20 cellular contexts compared by ENCODE assay signal in the genomic region with DNA sequence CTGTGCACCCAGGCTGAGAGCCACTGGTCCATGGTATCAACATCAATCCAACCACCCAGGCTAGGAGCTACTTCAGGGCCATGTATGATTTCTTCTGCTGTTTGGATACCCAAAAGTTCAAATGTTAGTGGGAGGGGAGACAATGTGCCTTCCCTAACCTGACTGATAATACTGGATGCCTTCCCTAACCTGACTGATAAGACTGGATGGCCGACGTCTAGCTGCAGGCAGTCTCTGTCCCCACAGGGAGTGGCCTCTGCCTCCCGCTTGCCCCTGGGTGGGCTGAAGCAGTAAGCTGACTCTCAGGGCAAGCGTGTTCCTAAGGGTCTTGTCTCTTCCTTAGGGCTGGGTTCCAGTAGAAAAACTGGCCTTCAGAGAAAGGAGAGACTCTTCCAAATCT.
DNase-seq lines count a peak whose midpoint lies in the region; ATAC-seq and TF ChIP-seq lines count a peak whose summit lies in the region.
"Had no signal": no experiment of that assay in that cellular context is flagged by ENCODE, and none has a peak within 500 bp of the region (broad histone marks: within the 10 kb centered on the region; RNA-seq: fewer than 3 reads in every experiment).

No MANE protein-coding gene starts in this region.

- no peak overlapping the region for H2BK5ac ChIP-seq in neuronal stem cell (ENCODE audit: low read length)

- no peaks in the 10 kb centered on the region for H3K27me3 ChIP-seq in Caco-2 (replicated peaks; ENCODE audit: control insufficient read depth, insufficient read depth, low read length)
- no peaks in the 10 kb centered on the region for H3K27me3 ChIP-seq in neuronal stem cell (ENCODE audit: control insufficient read depth in 3 of 3, insufficient read depth in 3 of 3, low read depth in 1 of 3, low read length in 3 of 3)
- H3K27me3 ChIP-seq: BLaER1 had no signal

- H3K14ac ChIP-seq in neuronal stem cell (ENCODE audit: low read length), result no peak overlapping the region

- no peak overlapping the region for H4K91ac ChIP-seq in neuronal stem cell (ENCODE audit: low read depth, low read length, poor library complexity)

- H3K4me3 ChIP-seq in Caco-2 (ENCODE audit: low read depth, low read length) (no peak overlapping the region), neuronal stem cell (ENCODE audit: low read length in 2 of 2) (no peak overlapping the region)
- H3K4me3 ChIP-seq: BLaER1, HAP-1 had no signal

- H3K18ac ChIP-seq in neuronal stem cell (ENCODE audit: low read length), result no peak overlapping the region

- H4K8ac ChIP-seq in neuronal stem cell (ENCODE audit: low read depth, low read length), result no peak overlapping the region

- no peak overlapping the region for H2AK5ac ChIP-seq in neuronal stem cell (ENCODE audit: low read depth, low read length)

- no CpG with 5 or more reads among the region's 4 CpGs for WGBS in neuronal stem cell (ENCODE audit: extremely low coverage in 2 of 2, insufficient read length in 2 of 2, insufficient replicate concordance in 1 of 2), 2 donors

- peaks cover 3% of the 10 kb centered on the region for H3K9me3 Mint-ChIP-seq in activated CD4-positive, alpha-beta T cell treated with anti-CD3 and anti-CD28 coated beads, Interleukin-2, amount 10 ng/mL, durations not matched to agents 24 days and 14 days
- H3K9me3 Mint-ChIP-seq in activated CD4-positive, alpha-beta T cell treated with anti-CD3 and anti-CD28 coated beads for 36 hours (ENCODE audit: low read depth), result no peaks in the 10 kb centered on the region
- no peaks in the 10 kb centered on the region for H3K9me3 Mint-ChIP-seq in Caco-2 (ENCODE audit: unreplicated experiment)
- H3K9me3 Mint-ChIP-seq: CD8-positive, alpha-beta T cell; HFFc6 had no signal

- no peaks in the 10 kb centered on the region for H3K9me3 ChIP-seq in Caco-2
- H3K9me3 ChIP-seq in neuronal stem cell (replicated peaks in 1 of 2; ENCODE audit: control insufficient read depth in 2 of 2, insufficient read depth in 1 of 2, low read depth in 1 of 2, low read length in 2 of 2), result no peaks in the 10 kb centered on the region
- H3K9me3 ChIP-seq: BLaER1, HAP-1 had no signal

- no peak for ATAC-seq in activated CD4-positive, alpha-beta T cell treated with anti-CD3 and anti-CD28 coated beads for 36 hours
- no peak for ATAC-seq in HG03280 (IDR thresholded peaks at IDR 0.05; ENCODE audit: unreplicated experiment)
- ATAC-seq: CD8-positive, alpha-beta T cell had no signal

- no peaks in the 10 kb centered on the region for H3K27me3 Mint-ChIP-seq in activated CD4-positive, alpha-beta T cell treated with anti-CD3 and anti-CD28 coated beads, Interleukin-2, amount 10 ng/mL, durations not matched to agents 24 days and 14 days
- no peaks in the 10 kb centered on the region for H3K27me3 Mint-ChIP-seq in activated CD4-positive, alpha-beta T cell treated with anti-CD3 and anti-CD28 coated beads for 36 hours
- no peaks in the 10 kb centered on the region for H3K27me3 Mint-ChIP-seq in Caco-2 (ENCODE audit: insufficient read depth, unreplicated experiment)
- H3K27me3 Mint-ChIP-seq: B cell; CD4-positive, CD25-positive, alpha-beta regulatory T cell had no signal

- no TSS peak for BruUV-seq in Caco-2 (replicated peaks; lab: Mats Ljungman, UMichigan)

- no peak overlapping the region for H2BK12ac ChIP-seq in neuronal stem cell (ENCODE audit: low read length)

- H3K36me3 Mint-ChIP-seq in activated CD4-positive, alpha-beta T cell treated with anti-CD3 and anti-CD28 coated beads, Interleukin-2, amount 10 ng/mL, durations not matched to agents 24 days and 14 days (ENCODE audit: low read depth), result peaks cover 28% of the 10 kb centered on the region
- H3K36me3 Mint-ChIP-seq in activated CD4-positive, alpha-beta T cell treated with anti-CD3 and anti-CD28 coated beads for 36 hours (ENCODE audit: low read depth), result peaks cover 9% of the 10 kb centered on the region
- H3K36me3 Mint-ChIP-seq in Caco-2 (ENCODE audit: insufficient read depth, unreplicated experiment), result peaks cover 46% of the 10 kb centered on the region

- no peak overlapping the region for H2AFZ ChIP-seq in neuronal stem cell (ENCODE audit: low read length)

- no peak overlapping the region for H3K27ac ChIP-seq in neuronal stem cell (replicated peaks; ENCODE audit: low read length)
- H3K27ac ChIP-seq: 22Rv1, BLaER1, C4-2B had no signal

- peak; percentile 43 for DNase-seq in activated CD4-positive, alpha-beta T cell treated with anti-CD3 and anti-CD28 coated beads, Interleukin-2, amount 10 ng/mL, durations not matched to agents 24 days and 14 days
- no peak for DNase-seq in activated CD4-positive, alpha-beta T cell treated with anti-CD3 and anti-CD28 coated beads for 36 hours
- DNase-seq in Caco-2 (no peak), iPS-NIHi7 (ENCODE audit: extremely low spot score) (peak; percentile 11), neuronal stem cell (ENCODE audit: low spot score) (no peak), NCI-H1436 (lab: John Stamatoyannopoulos, UW) (no peak), DMS79 treated with DMSO at 0.1 percent for 48 hours (lab: John Stamatoyannopoulos, UW) (no peak)
- DNase-seq: CD4-positive, CD25-positive, alpha-beta regulatory T cell; CD8-positive, alpha-beta T cell; DMS 273 treated with DMSO at 0.1 percent for 48 hours; DMS79; GF-D8; GOT3; HFFc6 had no signal

- no peak overlapping the region for H3K9ac ChIP-seq in neuronal stem cell (ENCODE audit: low read depth, low read length, poor library complexity)
- H3K9ac ChIP-seq: BLaER1 had no signal

- H3K4ac ChIP-seq in neuronal stem cell (ENCODE audit: low read length), result no peak overlapping the region

- H3K27ac Mint-ChIP-seq in activated CD4-positive, alpha-beta T cell treated with anti-CD3 and anti-CD28 coated beads, Interleukin-2, amount 10 ng/mL, durations not matched to agents 24 days and 14 days, result no peak overlapping the region
- no peak overlapping the region for H3K27ac Mint-ChIP-seq in activated CD4-positive, alpha-beta T cell treated with anti-CD3 and anti-CD28 coated beads for 36 hours
- peak overlapping the region; percentile 29 for H3K27ac Mint-ChIP-seq in Caco-2 (ENCODE audit: unreplicated experiment)
- H3K27ac Mint-ChIP-seq: B cell; CD8-positive, alpha-beta T cell; HFFc6 had no signal

- H2BK15ac ChIP-seq in neuronal stem cell (ENCODE audit: low read length), result no peak overlapping the region

- H3K4me3 Mint-ChIP-seq in activated CD4-positive, alpha-beta T cell treated with anti-CD3 and anti-CD28 coated beads, Interleukin-2, amount 10 ng/mL, durations not matched to agents 24 days and 14 days, result no peak overlapping the region
- no peak overlapping the region for H3K4me3 Mint-ChIP-seq in activated CD4-positive, alpha-beta T cell treated with anti-CD3 and anti-CD28 coated beads for 36 hours
- H3K4me3 Mint-ChIP-seq in Caco-2 (ENCODE audit: unreplicated experiment), result no peak overlapping the region
- H3K4me3 Mint-ChIP-seq: B cell; CD4-positive, CD25-positive, alpha-beta regulatory T cell; CD8-positive, alpha-beta T cell; HFFc6 had no signal

- CTCF ChIA-PET in activated CD4-positive, alpha-beta T cell treated with anti-CD3 and anti-CD28 coated beads for 36 hours (lab: Charles Lee), result interaction anchor here (0.7 to 2.6 kb wide), 2 partner anchors 27 to 69 kb away, joined by 3 to 9 read pairs; no protein-coding TSS in a partner anchor
- CTCF ChIA-PET in Caco-2 (lab: Charles Lee), result no interaction called here

- TF ChIP-seq CTCF in Caco-2 (IDR thresholded peaks at IDR 0.05; ENCODE audit: insufficient read depth in 1 of 2, low read depth in 1 of 2, low read length in 1 of 2, severe bottlenecking in 1 of 2, unreplicated experiment in 1 of 2), result no peak

- H3K4me2 ChIP-seq in neuronal stem cell (ENCODE audit: insufficient read depth, low read length, poor library complexity, severe bottlenecking), result no peak overlapping the region
- H3K4me2 ChIP-seq: BLaER1 had no signal

- no peak overlapping the region for H2BK120ac ChIP-seq in neuronal stem cell (ENCODE audit: low read depth, low read length)

- H3K36me3 ChIP-seq in Caco-2 (ENCODE audit: control insufficient read depth, insufficient read depth, low read length) (peaks cover 3% of the 10 kb centered on the region), neuronal stem cell (replicated peaks in 1 of 2; ENCODE audit: control insufficient read depth in 2 of 2, insufficient read depth in 2 of 2, low read length in 2 of 2) (peaks cover 6 to 41% of the 10 kb centered on the region in 2 donors)

- peak overlapping the region; percentile 62 for H3K23ac ChIP-seq in neuronal stem cell (ENCODE audit: low read depth, low read length, poor library complexity)

- peaks cover 2% of the 10 kb centered on the region for H3K4me1 Mint-ChIP-seq in activated CD4-positive, alpha-beta T cell treated with anti-CD3 and anti-CD28 coated beads, Interleukin-2, amount 10 ng/mL, durations not matched to agents 24 days and 14 days
- H3K4me1 Mint-ChIP-seq in activated CD4-positive, alpha-beta T cell treated with anti-CD3 and anti-CD28 coated beads for 36 hours, result no peaks in the 10 kb centered on the region
- peaks cover 7% of the 10 kb centered on the region for H3K4me1 Mint-ChIP-seq in Caco-2 (ENCODE audit: low read depth, unreplicated experiment)

- H3K4me1 ChIP-seq in Caco-2, result peaks cover 14% of the 10 kb centered on the region
- no peaks in the 10 kb centered on the region for H3K4me1 ChIP-seq in neuronal stem cell (ENCODE audit: control insufficient read depth in 2 of 2, insufficient read depth in 1 of 2, low read depth in 1 of 2, low read length in 2 of 2)
- H3K4me1 ChIP-seq: HAP-1 had no signal

- POLR2A ChIA-PET in activated CD4-positive, alpha-beta T cell treated with anti-CD3 and anti-CD28 coated beads for 36 hours (lab: Charles Lee), result no interaction called here
- POLR2A ChIA-PET in Caco-2 (lab: Charles Lee), result no interaction called here

- H3K79me1 ChIP-seq in neuronal stem cell (ENCODE audit: low read depth, low read length), result peaks cover 4% of the 10 kb centered on the region

- intact Hi-C loops in activated CD4-positive, alpha-beta T cell treated with anti-CD3 and anti-CD28 coated beads, Interleukin-2, amount 10 ng/mL, durations not matched to agents 24 days and 14 days (cut with micrococcal nuclease), result no loop called here
- intact Hi-C loops in activated CD4-positive, alpha-beta T cell treated with anti-CD3 and anti-CD28 coated beads for 36 hours (cut with DNase I, micrococcal nuclease), result no loop called here
- intact Hi-C loops in Caco-2 (cut with micrococcal nuclease; ENCODE audit: unreplicated experiment), result no loop called here

Comparison
In these comparisons a context has a peak if more than half of its experiments do, and no peak if none do; other contexts are left out.
1. DNase-seq: peak in activated CD4-positive, alpha-beta T cell treated with anti-CD3 and anti-CD28 coated beads, Interleukin-2, amount 10 ng/mL, durations not matched to agents 24 days and 14 days (single experiment) and iPS-NIHi7 (single experiment); none in activated CD4-positive, alpha-beta T cell treated with anti-CD3 and anti-CD28 coated beads for 36 hours (single experiment), Caco-2 (0 of 2), neuronal stem cell (single experiment), NCI-H1436 (single experiment) and DMS79 treated with DMSO at 0.1 percent for 48 hours (single experiment).